1 cellular context compared by ENCODE assay signal in genomic region chr16:69435977-69436729, GRCh38.
TF ChIP-seq lines count a peak whose summit lies in the region.

No MANE protein-coding gene starts in this region.

TF ChIP-seq in HepG2, 621 proteins besides CTCF, POLR2A, EP300 and RAD21 (continued from another document and continues in another):
- TF ChIP-seq, protein P1, sequence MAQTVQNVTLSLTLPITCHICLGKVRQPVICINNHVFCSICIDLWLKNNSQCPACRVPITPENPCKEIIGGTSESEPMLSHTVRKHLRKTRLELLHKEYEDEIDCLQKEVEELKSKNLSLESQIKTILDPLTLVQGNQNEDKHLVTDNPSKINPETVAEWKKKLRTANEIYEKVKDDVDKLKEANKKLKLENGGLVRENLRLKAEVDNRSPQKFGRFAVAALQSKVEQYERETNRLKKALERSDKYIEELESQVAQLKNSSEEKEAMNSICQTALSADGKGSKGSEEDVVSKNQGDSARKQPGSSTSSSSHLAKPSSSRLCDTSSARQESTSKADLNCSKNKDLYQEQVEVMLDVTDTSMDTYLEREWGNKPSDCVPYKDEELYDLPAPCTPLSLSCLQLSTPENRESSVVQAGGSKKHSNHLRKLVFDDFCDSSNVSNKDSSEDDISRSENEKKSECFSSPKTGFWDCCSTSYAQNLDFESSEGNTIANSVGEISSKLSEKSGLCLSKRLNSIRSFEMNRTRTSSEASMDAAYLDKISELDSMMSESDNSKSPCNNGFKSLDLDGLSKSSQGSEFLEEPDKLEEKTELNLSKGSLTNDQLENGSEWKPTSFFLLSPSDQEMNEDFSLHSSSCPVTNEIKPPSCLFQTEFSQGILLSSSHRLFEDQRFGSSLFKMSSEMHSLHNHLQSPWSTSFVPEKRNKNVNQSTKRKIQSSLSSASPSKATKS (CRISPR knock-in tag; IDR thresholded peaks at IDR 0.05): no peak
- TF ChIP-seq MTA1 (CRISPR knock-in tag; IDR thresholded peaks at IDR 0.05; ENCODE audit: borderline replicate concordance): no peak
- TF ChIP-seq ZNF101 (CRISPR knock-in tag; IDR thresholded peaks at IDR 0.05; ENCODE audit: borderline replicate concordance, low read depth): no peak
- TF ChIP-seq ZNF431 (CRISPR knock-in tag; IDR thresholded peaks at IDR 0.05; ENCODE audit: borderline replicate concordance, low read depth): no peak
- peak; percentile 50 for TF ChIP-seq ELF3 (CRISPR knock-in tag; IDR thresholded peaks at IDR 0.05)
- no peak for TF ChIP-seq ZMAT3 (CRISPR knock-in tag; conservative IDR thresholded peaks at IDR 0.05)
- TF ChIP-seq, protein P2, sequence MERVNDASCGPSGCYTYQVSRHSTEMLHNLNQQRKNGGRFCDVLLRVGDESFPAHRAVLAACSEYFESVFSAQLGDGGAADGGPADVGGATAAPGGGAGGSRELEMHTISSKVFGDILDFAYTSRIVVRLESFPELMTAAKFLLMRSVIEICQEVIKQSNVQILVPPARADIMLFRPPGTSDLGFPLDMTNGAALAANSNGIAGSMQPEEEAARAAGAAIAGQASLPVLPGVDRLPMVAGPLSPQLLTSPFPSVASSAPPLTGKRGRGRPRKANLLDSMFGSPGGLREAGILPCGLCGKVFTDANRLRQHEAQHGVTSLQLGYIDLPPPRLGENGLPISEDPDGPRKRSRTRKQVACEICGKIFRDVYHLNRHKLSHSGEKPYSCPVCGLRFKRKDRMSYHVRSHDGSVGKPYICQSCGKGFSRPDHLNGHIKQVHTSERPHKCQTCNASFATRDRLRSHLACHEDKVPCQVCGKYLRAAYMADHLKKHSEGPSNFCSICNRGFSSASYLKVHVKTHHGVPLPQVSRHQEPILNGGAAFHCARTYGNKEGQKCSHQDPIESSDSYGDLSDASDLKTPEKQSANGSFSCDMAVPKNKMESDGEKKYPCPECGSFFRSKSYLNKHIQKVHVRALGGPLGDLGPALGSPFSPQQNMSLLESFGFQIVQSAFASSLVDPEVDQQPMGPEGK (CRISPR knock-in tag; IDR thresholded peaks at IDR 0.05): peak; percentile 83
- no peak for TF ChIP-seq SNAPC2 (CRISPR knock-in tag; IDR thresholded peaks at IDR 0.05)
- no peak for TF ChIP-seq REL (CRISPR knock-in tag; conservative IDR thresholded peaks at IDR 0.05)
- no peak for TF ChIP-seq LCORL (IDR thresholded peaks at IDR 0.05)
- peak; percentile 62 for TF ChIP-seq LCORL (CRISPR knock-in tag; IDR thresholded peaks at IDR 0.05)
- TF ChIP-seq GFI1 (CRISPR knock-in tag; IDR thresholded peaks at IDR 0.05; ENCODE audit: borderline replicate concordance): peak; percentile 23; the same call in 1 of the 2 replicates
- TF ChIP-seq, protein P3, sequence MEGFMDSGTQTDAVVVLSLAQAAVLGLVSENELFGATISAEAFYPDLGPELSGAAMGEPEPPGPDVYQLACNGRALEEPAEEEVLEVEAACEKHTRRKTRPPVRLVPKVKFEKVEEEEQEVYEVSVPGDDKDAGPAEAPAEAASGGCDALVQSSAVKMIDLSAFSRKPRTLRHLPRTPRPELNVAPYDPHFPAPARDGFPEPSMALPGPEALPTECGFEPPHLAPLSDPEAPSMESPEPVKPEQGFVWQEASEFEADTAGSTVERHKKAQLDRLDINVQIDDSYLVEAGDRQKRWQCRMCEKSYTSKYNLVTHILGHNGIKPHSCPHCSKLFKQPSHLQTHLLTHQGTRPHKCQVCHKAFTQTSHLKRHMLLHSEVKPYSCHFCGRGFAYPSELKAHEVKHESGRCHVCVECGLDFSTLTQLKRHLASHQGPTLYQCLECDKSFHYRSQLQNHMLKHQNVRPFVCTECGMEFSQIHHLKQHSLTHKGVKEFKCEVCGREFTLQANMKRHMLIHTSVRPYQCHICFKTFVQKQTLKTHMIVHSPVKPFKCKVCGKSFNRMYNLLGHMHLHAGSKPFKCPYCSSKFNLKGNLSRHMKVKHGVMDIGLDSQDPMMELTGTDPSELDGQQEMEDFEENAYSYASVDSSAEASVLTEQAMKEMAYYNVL (CRISPR knock-in tag; IDR thresholded peaks at IDR 0.05; ENCODE audit: borderline replicate concordance): peak; percentile 46; the same call in 1 of the 2 replicates
- peak; percentile 65; the same call in 1 of the 2 replicates for TF ChIP-seq MEIS2 (CRISPR knock-in tag; IDR thresholded peaks at IDR 0.05)
- peak; percentile 80 for TF ChIP-seq POGZ (CRISPR knock-in tag; IDR thresholded peaks at IDR 0.05)
- TF ChIP-seq IKZF5 (CRISPR knock-in tag; IDR thresholded peaks at IDR 0.05): peak; percentile 67; the same call in 1 of the 2 replicates
- TF ChIP-seq ZNF333 (CRISPR knock-in tag; IDR thresholded peaks at IDR 0.05; ENCODE audit: borderline replicate concordance): no peak
- TF ChIP-seq RFXANK (CRISPR knock-in tag; IDR thresholded peaks at IDR 0.05): no peak
- no peak for TF ChIP-seq KLF11 (CRISPR knock-in tag; IDR thresholded peaks at IDR 0.05)
- 0 out of 2 replicates have a peak, but pooled peaks have one; percentile 48 for TF ChIP-seq ZSCAN29 (CRISPR knock-in tag; conservative IDR thresholded peaks at IDR 0.05)
- peak; percentile 58; the same call in 1 of the 2 replicates for TF ChIP-seq RARA (CRISPR knock-in tag; IDR thresholded peaks at IDR 0.05)
- no peak for TF ChIP-seq FOXC1 (CRISPR knock-in tag; IDR thresholded peaks at IDR 0.05; ENCODE audit: borderline replicate concordance)
- peak; percentile 56 for TF ChIP-seq KDM6A (CRISPR knock-in tag; IDR thresholded peaks at IDR 0.05; ENCODE audit: low read depth)
- TF ChIP-seq MIER2 (CRISPR knock-in tag; IDR thresholded peaks at IDR 0.05): no peak
- TF ChIP-seq, protein P4, sequence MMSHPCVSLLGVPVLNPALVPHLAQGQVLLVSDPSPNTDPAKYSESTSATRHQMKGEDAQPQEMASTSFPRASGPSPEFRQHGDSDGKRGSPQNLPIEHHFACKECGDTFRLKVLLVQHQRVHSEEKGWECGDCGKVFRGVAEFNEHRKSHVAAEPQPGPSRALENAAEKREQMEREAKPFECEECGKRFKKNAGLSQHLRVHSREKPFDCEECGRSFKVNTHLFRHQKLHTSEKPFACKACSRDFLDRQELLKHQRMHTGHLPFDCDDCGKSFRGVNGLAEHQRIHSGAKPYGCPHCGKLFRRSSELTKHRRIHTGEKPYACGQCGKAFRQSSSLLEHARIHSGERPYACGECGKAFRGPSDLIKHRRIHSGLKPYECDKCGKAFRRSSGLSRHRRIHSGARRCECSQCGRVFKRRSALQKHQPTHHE (CRISPR knock-in tag; IDR thresholded peaks at IDR 0.05; ENCODE audit: borderline replicate concordance): no peak
- TF ChIP-seq, protein P5, sequence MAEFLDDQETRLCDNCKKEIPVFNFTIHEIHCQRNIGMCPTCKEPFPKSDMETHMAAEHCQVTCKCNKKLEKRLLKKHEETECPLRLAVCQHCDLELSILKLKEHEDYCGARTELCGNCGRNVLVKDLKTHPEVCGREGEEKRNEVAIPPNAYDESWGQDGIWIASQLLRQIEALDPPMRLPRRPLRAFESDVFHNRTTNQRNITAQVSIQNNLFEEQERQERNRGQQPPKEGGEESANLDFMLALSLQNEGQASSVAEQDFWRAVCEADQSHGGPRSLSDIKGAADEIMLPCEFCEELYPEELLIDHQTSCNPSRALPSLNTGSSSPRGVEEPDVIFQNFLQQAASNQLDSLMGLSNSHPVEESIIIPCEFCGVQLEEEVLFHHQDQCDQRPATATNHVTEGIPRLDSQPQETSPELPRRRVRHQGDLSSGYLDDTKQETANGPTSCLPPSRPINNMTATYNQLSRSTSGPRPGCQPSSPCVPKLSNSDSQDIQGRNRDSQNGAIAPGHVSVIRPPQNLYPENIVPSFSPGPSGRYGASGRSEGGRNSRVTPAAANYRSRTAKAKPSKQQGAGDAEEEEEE (CRISPR knock-in tag; IDR thresholded peaks at IDR 0.05; ENCODE audit: borderline replicate concordance): no peak
- no peak for TF ChIP-seq SMAD9 (CRISPR knock-in tag; IDR thresholded peaks at IDR 0.05)
- TF ChIP-seq E2F2 (CRISPR knock-in tag; IDR thresholded peaks at IDR 0.05; ENCODE audit: borderline replicate concordance): no peak
- TF ChIP-seq DRAP1 (CRISPR knock-in tag; IDR thresholded peaks at IDR 0.05): peak; percentile 49; the same call in 1 of the 2 replicates
- TF ChIP-seq KDM1A (CRISPR knock-in tag; IDR thresholded peaks at IDR 0.05): 0 out of 2 replicates have a peak, but pooled peaks have one; percentile 32
- TF ChIP-seq FOSL1 (CRISPR knock-in tag; IDR thresholded peaks at IDR 0.05; ENCODE audit: borderline replicate concordance): no peak
- no peak for TF ChIP-seq ZSCAN20 (CRISPR knock-in tag; IDR thresholded peaks at IDR 0.05; ENCODE audit: borderline replicate concordance)
- TF ChIP-seq MIXL1 (CRISPR knock-in tag; IDR thresholded peaks at IDR 0.05): peak; percentile 63; the same call in 1 of the 2 replicates
- TF ChIP-seq GATA4 (IDR thresholded peaks at IDR 0.05; ENCODE audit: borderline replicate concordance, low read depth): no peak
- no peak for TF ChIP-seq ZFP91 (CRISPR knock-in tag; IDR thresholded peaks at IDR 0.05; ENCODE audit: borderline replicate concordance)
- TF ChIP-seq BRCA1 (CRISPR knock-in tag; IDR thresholded peaks at IDR 0.05): no peak
- no peak for TF ChIP-seq KLF13 (CRISPR knock-in tag; IDR thresholded peaks at IDR 0.05)
- TF ChIP-seq, protein P6, sequence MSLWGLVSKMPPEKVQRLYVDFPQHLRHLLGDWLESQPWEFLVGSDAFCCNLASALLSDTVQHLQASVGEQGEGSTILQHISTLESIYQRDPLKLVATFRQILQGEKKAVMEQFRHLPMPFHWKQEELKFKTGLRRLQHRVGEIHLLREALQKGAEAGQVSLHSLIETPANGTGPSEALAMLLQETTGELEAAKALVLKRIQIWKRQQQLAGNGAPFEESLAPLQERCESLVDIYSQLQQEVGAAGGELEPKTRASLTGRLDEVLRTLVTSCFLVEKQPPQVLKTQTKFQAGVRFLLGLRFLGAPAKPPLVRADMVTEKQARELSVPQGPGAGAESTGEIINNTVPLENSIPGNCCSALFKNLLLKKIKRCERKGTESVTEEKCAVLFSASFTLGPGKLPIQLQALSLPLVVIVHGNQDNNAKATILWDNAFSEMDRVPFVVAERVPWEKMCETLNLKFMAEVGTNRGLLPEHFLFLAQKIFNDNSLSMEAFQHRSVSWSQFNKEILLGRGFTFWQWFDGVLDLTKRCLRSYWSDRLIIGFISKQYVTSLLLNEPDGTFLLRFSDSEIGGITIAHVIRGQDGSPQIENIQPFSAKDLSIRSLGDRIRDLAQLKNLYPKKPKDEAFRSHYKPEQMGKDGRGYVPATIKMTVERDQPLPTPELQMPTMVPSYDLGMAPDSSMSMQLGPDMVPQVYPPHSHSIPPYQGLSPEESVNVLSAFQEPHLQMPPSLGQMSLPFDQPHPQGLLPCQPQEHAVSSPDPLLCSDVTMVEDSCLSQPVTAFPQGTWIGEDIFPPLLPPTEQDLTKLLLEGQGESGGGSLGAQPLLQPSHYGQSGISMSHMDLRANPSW (CRISPR knock-in tag; IDR thresholded peaks at IDR 0.05; ENCODE audit: borderline replicate concordance): no peak
- no peak for TF ChIP-seq ATF5 (CRISPR knock-in tag; IDR thresholded peaks at IDR 0.05; ENCODE audit: low read depth)
- peak; percentile 64; the same call in 1 of the 2 replicates for TF ChIP-seq KAT7 (CRISPR knock-in tag; IDR thresholded peaks at IDR 0.05; ENCODE audit: borderline replicate concordance)
- TF ChIP-seq ZNF432 (CRISPR knock-in tag; IDR thresholded peaks at IDR 0.05; ENCODE audit: borderline replicate concordance): no peak
- TF ChIP-seq, protein P7, sequence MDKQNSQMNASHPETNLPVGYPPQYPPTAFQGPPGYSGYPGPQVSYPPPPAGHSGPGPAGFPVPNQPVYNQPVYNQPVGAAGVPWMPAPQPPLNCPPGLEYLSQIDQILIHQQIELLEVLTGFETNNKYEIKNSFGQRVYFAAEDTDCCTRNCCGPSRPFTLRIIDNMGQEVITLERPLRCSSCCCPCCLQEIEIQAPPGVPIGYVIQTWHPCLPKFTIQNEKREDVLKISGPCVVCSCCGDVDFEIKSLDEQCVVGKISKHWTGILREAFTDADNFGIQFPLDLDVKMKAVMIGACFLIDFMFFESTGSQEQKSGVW (CRISPR knock-in tag; IDR thresholded peaks at IDR 0.05; ENCODE audit: borderline replicate concordance): no peak
- peak; percentile 45; the same call in 1 of the 2 replicates for TF ChIP-seq HOXA5 (CRISPR knock-in tag; IDR thresholded peaks at IDR 0.05)
- TF ChIP-seq RAD51 (IDR thresholded peaks at IDR 0.05; ENCODE audit: borderline replicate concordance): no peak
- TF ChIP-seq ZBTB3 (CRISPR knock-in tag; IDR thresholded peaks at IDR 0.05; ENCODE audit: borderline replicate concordance, low read depth): no peak
